Comparison of ENCODE assay signal across 29 cellular contexts in genomic region chr11:69746140-69746539, GRCh38. TPM values are rescaled to one million over a fixed set of nuclear protein-coding genes. Genes with fewer than 3 reads are reported as not detected.
"Had no signal": no experiment of that assay in that cellular context is flagged by ENCODE, and none has a peak within 500 bp of the region (broad histone marks: within the 10 kb centered on the region; RNA-seq: fewer than 3 reads in every experiment).

No MANE protein-coding gene starts in this region.

- ATAC-seq: activated naive CD4-positive, alpha-beta T cell treated with anti-CD3 and anti-CD28 coated beads, Interleukin-2, amount 50 U/mL, for 72 hours; activated naive CD8-positive, alpha-beta T cell treated with anti-CD3 and anti-CD28 coated beads, Interleukin-2, amount 50 U/mL, for 24 hours; activated T-cell treated with anti-CD3 and anti-CD28 coated beads, Interleukin-2, amount 50 U/mL, for 4 hours; Panc1; SK-N-SH treated with all-trans-retinoic acid at 6 μM for 48 hours had no signal

- DNase-seq: activated B cell treated with CpG ODN at 0.5 μM for 24 hours; activated CD4-positive, alpha-beta memory T cell treated with anti-CD3 and anti-CD28 coated beads for 36 hours; activated CD4-positive, alpha-beta T cell treated with anti-CD3 and anti-CD28 coated beads for 1 hour; activated CD4-positive, alpha-beta T cell treated with anti-CD3 and anti-CD28 coated beads, Interleukin-2, amount 10 ng/mL, durations not matched to agents 24 days and 14 days; activated CD8-positive, alpha-beta memory T cell treated with anti-CD3 and anti-CD28 coated beads for 24 hours; activated effector memory CD4-positive, alpha-beta T cell treated with anti-CD3 and anti-CD28 coated beads, Interleukin-2, amount 50 U/mL, for 16 hours; activated naive CD4-positive, alpha-beta T cell treated with Interleukin-2 at 50 U/mL for 16 hours; activated naive CD8-positive, alpha-beta T cell treated with anti-CD3 and anti-CD28 coated beads, Interleukin-2, amount 50 U/mL, for 24 hours; activated T-cell treated with anti-CD3 and anti-CD28 coated beads, Interleukin-2, amount 50 U/mL, for 4 hours; amniotic stem cell; Karpas-422; MM.1S; NCI-H1105 treated with DMSO at 0.1 percent for 48 hours; NCI-H1436 treated with DMSO at 0.1 percent for 48 hours; NCI-H187; NCI-H2081; NCI-H510A treated with DMSO at 0.1 percent for 48 hours; NCI-H69; NK-92 treated with Interleukin-12 subunit alpha and Interleukin-12 subunit beta, amount 100 ng/mL, for 24 hours; OCI-M1; Right ventricle myocardium superior; RPMI8226; SW 1271 had no signal

- H3K36me3 ChIP-seq: ascending aorta, SJSA1 had no signal

- H3K9me3 ChIP-seq: ascending aorta, SJSA1 had no signal

- H3K27me3 ChIP-seq: ascending aorta, SJSA1 had no signal

- H3K27ac ChIP-seq: ascending aorta had no signal

- H3K4me1 ChIP-seq: ascending aorta had no signal

- H3K4me3 ChIP-seq: ascending aorta, SJSA1 had no signal

RNA-seq across cellular contexts. Expression of gene FGF4, which starts 29.0 kb away (rescaled TPM):
- total RNA-seq: activated B cell treated with CpG ODN at 0.5 μM for 24 hours; activated CD4-positive, alpha-beta memory T cell treated with anti-CD3 and anti-CD28 coated beads for 36 hours; activated CD4-positive, alpha-beta T cell treated with anti-CD3 and anti-CD28 coated beads, Interleukin-2, amount 10 ng/mL, durations not matched to agents 24 days and 14 days; activated naive CD4-positive, alpha-beta T cell treated with anti-CD3 and anti-CD28 coated beads, Interleukin-2, amount 50 U/mL, for 72 hours; activated T-cell treated with anti-CD3 and anti-CD28 coated beads, Interleukin-2, amount 50 U/mL, for 4 hours; ascending aorta; Right ventricle myocardium superior; SJSA1; T-helper 1 cell treated with Interleukin-12 subunit alpha and Interleukin-12 subunit beta and Interleukin-4 antibody, amounts not matched to agents 30 ng/mL and 1 ng/mL, for 36 hours had no signal

RNA-seq across cellular contexts. Expression of gene FGF19, which starts 42.3 kb away (rescaled TPM):
- total RNA-seq: activated B cell treated with CpG ODN at 0.5 μM for 24 hours; activated CD4-positive, alpha-beta memory T cell treated with anti-CD3 and anti-CD28 coated beads for 36 hours; activated CD4-positive, alpha-beta T cell treated with anti-CD3 and anti-CD28 coated beads, Interleukin-2, amount 10 ng/mL, durations not matched to agents 24 days and 14 days; activated T-cell treated with anti-CD3 and anti-CD28 coated beads, Interleukin-2, amount 50 U/mL, for 4 hours; ascending aorta; Right ventricle myocardium superior; T-helper 1 cell treated with Interleukin-12 subunit alpha and Interleukin-12 subunit beta and Interleukin-4 antibody, amounts not matched to agents 30 ng/mL and 1 ng/mL, for 36 hours had no signal
